In the genomic region with DNA sequence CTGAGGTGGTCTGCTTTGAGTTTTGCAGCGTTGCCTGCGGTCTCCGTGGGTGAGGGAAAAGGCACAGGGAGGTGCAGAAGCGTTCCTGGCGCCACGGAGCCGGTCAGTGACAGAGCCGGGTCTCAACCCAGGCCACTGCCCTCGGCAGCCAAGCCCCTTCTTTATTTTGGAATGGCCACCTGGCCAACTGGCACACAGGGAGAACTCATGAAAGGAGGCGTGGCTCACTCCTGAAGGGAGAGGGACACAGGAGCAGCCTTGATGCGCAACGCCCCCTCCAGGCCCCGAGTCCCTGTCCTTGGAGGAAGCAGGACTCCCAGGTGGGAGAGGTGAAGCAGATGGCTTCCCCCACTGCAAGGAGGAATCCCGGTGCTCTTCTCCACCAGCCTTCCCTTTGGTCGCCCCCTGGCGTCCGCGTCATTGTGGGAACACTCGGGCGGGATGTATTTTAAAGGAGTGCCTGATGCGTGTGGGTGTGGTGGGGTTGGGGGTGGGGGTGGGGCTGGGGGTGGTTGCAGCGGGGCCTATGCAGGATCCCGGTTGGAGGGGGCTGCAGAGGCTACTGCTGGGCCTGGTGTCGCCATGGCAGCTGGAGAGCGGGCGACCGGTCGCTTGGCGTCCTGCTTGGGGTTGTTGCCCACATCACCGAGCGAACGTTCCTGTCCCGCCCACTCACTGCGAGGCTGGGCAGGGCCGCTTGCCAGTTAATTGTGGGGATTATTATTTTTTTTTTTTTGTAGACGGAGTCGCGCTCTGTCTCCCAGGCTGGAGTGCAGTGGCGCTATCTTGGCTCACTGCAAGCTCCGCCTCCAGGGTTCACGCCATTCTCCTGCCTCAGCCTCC, we compare ENCODE assay signal across 14 cellular contexts. TPM values are rescaled to one million over a fixed set of nuclear protein-coding genes. Genes with fewer than 3 reads are reported as not detected.
A peak's percentile ranks its signal among the peaks of the same experiment; 100 is the strongest.
DNase-seq lines count a peak whose midpoint lies in the region; ATAC-seq and TF ChIP-seq lines count a peak whose summit lies in the region.
"Had no signal": no experiment of that assay in that cellular context is flagged by ENCODE, and none has a peak within 500 bp of the region (broad histone marks: within the 10 kb centered on the region; RNA-seq: fewer than 3 reads in every experiment).

No MANE protein-coding gene starts in this region.

- H3K14ac ChIP-seq in mesenchymal stem cell (ENCODE audit: low read length in 2 of 2) = no peak overlapping the region

- H3K79me2 ChIP-seq in Loucy (ENCODE audit: insufficient read depth, low read length) = peaks cover 26% of the 10 kb centered on the region; the same call in 1 of the 2 replicates

- ATAC-seq in central memory CD8-positive, alpha-beta T cell (replicated peaks; ENCODE audit: extremely low read depth, poor library complexity, severe bottlenecking) = no peak
- ATAC-seq in HG03139 (IDR thresholded peaks at IDR 0.05; ENCODE audit: unreplicated experiment) = no peak
- ATAC-seq in GM21381 (IDR thresholded peaks at IDR 0.05; ENCODE audit: unreplicated experiment) = no peak
- ATAC-seq: pancreas had no signal

- H3F3A ChIP-seq in Loucy (ENCODE audit: low read depth) = peaks cover 4% of the 10 kb centered on the region; the same call in 1 of the 2 replicates

- peaks cover 2% of the 10 kb centered on the region for H3K36me3 Mint-ChIP-seq in central memory CD8-positive, alpha-beta T cell (ENCODE audit: insufficient read depth)

- H3K27me3 Mint-ChIP-seq in central memory CD8-positive, alpha-beta T cell = no peaks in the 10 kb centered on the region

- peak overlapping the region; percentile 71 for H3K9ac ChIP-seq in Loucy (ENCODE audit: low read depth, low read length, poor library complexity, severe bottlenecking)
- H3K9ac ChIP-seq in mesenchymal stem cell (ENCODE audit: low read length) = no peak overlapping the region

- H4K91ac ChIP-seq in mesenchymal stem cell (ENCODE audit: low read length) = peak overlapping the region; percentile 70

- H3K9me3 Mint-ChIP-seq in central memory CD8-positive, alpha-beta T cell = no peaks in the 10 kb centered on the region
- H3K9me3 Mint-ChIP-seq: immature natural killer cell had no signal

- no peaks in the 10 kb centered on the region for H3K9me3 ChIP-seq in Loucy (ENCODE audit: insufficient read depth, low read depth, low read length)
- no peaks in the 10 kb centered on the region for H3K9me3 ChIP-seq in mesenchymal stem cell (ENCODE audit: control insufficient read depth, low read length)
- H3K9me3 ChIP-seq: pancreas, uterus had no signal

- H3K9me2 ChIP-seq in Loucy (replicated peaks; ENCODE audit: low read depth, low read length) = no peaks in the 10 kb centered on the region

- H2BK12ac ChIP-seq in mesenchymal stem cell (ENCODE audit: low read length in 2 of 2) = no peak overlapping the region

- H3K27ac ChIP-seq in mesenchymal stem cell (ENCODE audit: low read length, poor library complexity, severe bottlenecking) = no peak overlapping the region
- H3K27ac ChIP-seq: HL-60, pancreas, uterus had no signal

- H3K36me3 ChIP-seq in Loucy (ENCODE audit: insufficient read depth, low read length) = no peaks in the 10 kb centered on the region
- H3K36me3 ChIP-seq in mesenchymal stem cell (ENCODE audit: control insufficient read depth in 1 of 2, insufficient read depth in 2 of 2, low read depth in 1 of 2, low read length in 2 of 2) = peaks cover 0 to 8% of the 10 kb centered on the region in 2 experiments
- H3K36me3 ChIP-seq: pancreas, uterus had no signal

- DNase-seq in DMS53 treated with DMSO at 0.1 percent for 48 hours (lab: John Stamatoyannopoulos, UW; ENCODE audit: unreplicated experiment) (peak; percentile 23), mesenchymal stem cell (peak; percentile 27), cortex of kidney (lab: John Stamatoyannopoulos, UW) (no peak), LoVo (ENCODE audit: low spot score) (no peak)
- no peak for DNase-seq in central memory CD8-positive, alpha-beta T cell (ENCODE audit: low spot score in 2 of 2)
- DNase-seq: DMS79 treated with DMSO at 0.1 percent for 48 hours, NCI-H1930, uterus had no signal

- H2BK120ac ChIP-seq in mesenchymal stem cell (ENCODE audit: low read depth, low read length) = no peak overlapping the region

- H3K27ac Mint-ChIP-seq in central memory CD8-positive, alpha-beta T cell (ENCODE audit: low read depth) = peak overlapping the region; percentile 55

- H3K4me1 ChIP-seq in Loucy (ENCODE audit: insufficient read depth, low read length, poor library complexity, severe bottlenecking) (peaks cover 70% of the 10 kb centered on the region), mesenchymal stem cell (ENCODE audit: control insufficient read depth, insufficient read depth, low read depth, low read length) (no peaks in the 10 kb centered on the region)
- H3K4me1 ChIP-seq: pancreas, uterus had no signal

- peaks cover 33% of the 10 kb centered on the region for H3K4me1 Mint-ChIP-seq in central memory CD8-positive, alpha-beta T cell

- H2BK15ac ChIP-seq in mesenchymal stem cell (ENCODE audit: low read depth, poor library complexity, severe bottlenecking) = no peak overlapping the region

- H2AFZ ChIP-seq in Loucy (ENCODE audit: low read length) = no peak overlapping the region
- H2AFZ ChIP-seq in mesenchymal stem cell (ENCODE audit: low read depth, low read length) = no peak overlapping the region

- H3K4me3 Mint-ChIP-seq in central memory CD8-positive, alpha-beta T cell = peak overlapping the region; percentile 61

- H3K4ac ChIP-seq in mesenchymal stem cell (ENCODE audit: low read depth in 1 of 2, low read length in 2 of 2) = peak overlapping the region; percentile 4 to 55

- no peak overlapping the region for H3K4me3 ChIP-seq in Loucy (ENCODE audit: low read length, poor library complexity, severe bottlenecking)
- H3K4me3 ChIP-seq in mesenchymal stem cell (ENCODE audit: insufficient read depth in 1 of 2, low read depth in 1 of 2, low read length in 2 of 2) = no peak overlapping the region
- H3K4me3 ChIP-seq: pancreas, uterus had no signal

- no peaks in the 10 kb centered on the region for H4K20me1 ChIP-seq in Loucy (ENCODE audit: insufficient read depth, low read length, poor library complexity, severe bottlenecking)

- WGBS in mesenchymal stem cell = 44% methylated on average over 41 of the region's 41 CpGs

- no peak overlapping the region for H3K23ac ChIP-seq in mesenchymal stem cell (ENCODE audit: low read length in 2 of 2)

- peak overlapping the region; percentile 63 for H4K8ac ChIP-seq in mesenchymal stem cell (ENCODE audit: low read length)

- H3K18ac ChIP-seq in mesenchymal stem cell (ENCODE audit: low read depth in 1 of 2, low read length in 2 of 2) = peak overlapping the region in 1 of 2 experiments; percentile 26

- H3K4me2 ChIP-seq in Loucy (ENCODE audit: low read depth, low read length, poor library complexity, severe bottlenecking) = peak overlapping the region; percentile 65
- H3K4me2 ChIP-seq in mesenchymal stem cell (ENCODE audit: low read length, poor library complexity, severe bottlenecking) = no peak overlapping the region

- TF ChIP-seq CTCF in Loucy (conservative IDR thresholded peaks at IDR 0.05; ENCODE audit: low read length) = peak; percentile 46

- peaks cover 6% of the 10 kb centered on the region for H3K79me1 ChIP-seq in mesenchymal stem cell (replicated peaks; ENCODE audit: low read length, poor library complexity, severe bottlenecking)

- no peak overlapping the region for H2AK5ac ChIP-seq in mesenchymal stem cell (ENCODE audit: low read length, severe bottlenecking)

- H3K27me3 ChIP-seq in Loucy (ENCODE audit: insufficient read depth, low read length, poor library complexity, severe bottlenecking) (no peaks in the 10 kb centered on the region), mesenchymal stem cell (ENCODE audit: control insufficient read depth in 1 of 2, insufficient read depth in 1 of 2, low read length in 2 of 2) (peaks cover 0 to 49% of the 10 kb centered on the region in 2 experiments)
- H3K27me3 ChIP-seq: pancreas, uterus had no signal

- H2BK5ac ChIP-seq in mesenchymal stem cell (ENCODE audit: low read depth, low read length, poor library complexity, severe bottlenecking) = no peak overlapping the region

RNA-seq across cellular contexts. Expression of gene APBA2, which starts 32.6 kb away (rescaled TPM):
- polyA plus RNA-seq in mesenchymal stem cell (2013, experiment 1 of 2) = 22.0 TPM
- polyA plus RNA-seq in mesenchymal stem cell (2013, experiment 2 of 2) = 21.3 TPM

Comparison
In these comparisons a context has a peak if more than half of its experiments do, and no peak if none do; other contexts are left out.
1. DNase-seq: peak in DMS53 treated with DMSO at 0.1 percent for 48 hours (single experiment) and mesenchymal stem cell (single experiment); none in central memory CD8-positive, alpha-beta T cell (0 of 2), cortex of kidney (single experiment) and LoVo (single experiment).